In the genomic region with DNA sequence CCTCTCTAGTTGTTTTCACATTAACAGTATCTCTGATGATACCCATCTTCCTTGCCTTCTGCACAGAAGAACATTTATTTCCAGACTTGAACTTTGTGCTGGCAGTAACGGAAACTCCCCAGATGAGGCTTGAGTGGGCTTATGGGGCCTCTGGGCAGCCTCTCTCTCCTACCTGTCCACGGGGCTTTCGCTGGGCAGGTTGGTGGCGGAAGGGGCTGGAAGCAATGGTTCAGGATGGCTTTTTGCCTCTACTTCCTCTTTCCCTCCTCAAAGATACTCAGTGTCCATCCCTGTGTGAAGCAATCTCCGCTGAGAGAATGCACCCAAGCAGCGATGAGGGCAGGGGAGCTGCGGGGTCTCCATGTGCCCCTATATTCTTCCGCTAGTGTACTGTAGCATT, we compare ENCODE assay signal across 17 cellular contexts.
DNase-seq lines count a peak whose midpoint lies in the region; ATAC-seq and TF ChIP-seq lines count a peak whose summit lies in the region.
"Had no signal": no experiment of that assay in that cellular context is flagged by ENCODE, and none has a peak within 500 bp of the region (broad histone marks: within the 10 kb centered on the region; RNA-seq: fewer than 3 reads in every experiment).

No MANE protein-coding gene starts in this region.

- no peak overlapping the region for H3K4me2 ChIP-seq in Loucy (ENCODE audit: low read depth, low read length, poor library complexity, severe bottlenecking)
- H3K4me2 ChIP-seq: A549 had no signal

- peaks cover 2 to 6% of the 10 kb centered on the region in 2 donors for H3K9me3 Mint-ChIP-seq in activated T-cell treated with anti-CD3 and anti-CD28 coated beads, Interleukin-2, amount 50 U/mL, for 72 hours
- H3K9me3 Mint-ChIP-seq in activated T-cell treated with anti-CD3 and anti-CD28 coated beads, Interleukin-2, amount 50 U/mL, for 24 hours, result peaks cover 21% of the 10 kb centered on the region
- peaks cover 21% of the 10 kb centered on the region for H3K9me3 Mint-ChIP-seq in activated T-helper 2 cell treated with anti-CD3 and anti-CD28 coated beads, Interferon-gamma antibody, Interleukin-2, Interleukin-4, amounts not matched to agents 10 μg/mL and 5 μg/mL and 100 μg/mL, durations not matched to agents 14 hours and 24 hours and 36 hours
- peaks cover 12% of the 10 kb centered on the region for H3K9me3 Mint-ChIP-seq in stimulated activated memory B cell treated with anti-CD40 and anti-IgM and Interleukin-4, amounts not matched to agents 10 μg/mL and 1 μg/mL and 100 μg/mL, for 72 hours

- no peaks in the 10 kb centered on the region for H3K79me2 ChIP-seq in Loucy (ENCODE audit: insufficient read depth, low read length)

- DNase-seq in activated T-cell treated with anti-CD3 and anti-CD28 coated beads, Interleukin-2, amount 50 U/mL, for 72 hours, result no peak
- DNase-seq in activated T-cell treated with anti-CD3 and anti-CD28 coated beads, Interleukin-2, amount 50 U/mL, for 24 hours, result no peak
- DNase-seq in activated T-helper 2 cell treated with anti-CD3 and anti-CD28 coated beads, Interferon-gamma antibody, Interleukin-2, Interleukin-4, amounts not matched to agents 10 μg/mL and 5 μg/mL and 100 μg/mL, durations not matched to agents 14 hours and 24 hours and 36 hours (ENCODE audit: low spot score), result no peak
- no peak for DNase-seq in activated effector memory CD4-positive, alpha-beta T cell treated with anti-CD3 and anti-CD28 coated beads, Interleukin-2, amount 50 U/mL, for 16 hours
- DNase-seq in activated CD4-positive, alpha-beta T cell treated with anti-CD3 and anti-CD28 coated beads for 4 hours, result no peak
- DNase-seq in SW 1271 (lab: John Stamatoyannopoulos, UW), result no peak
- DNase-seq: AML-193; Calu3; CD4-positive, alpha-beta memory T cell; DMS79 treated with DMSO at 0.1 percent for 48 hours; GF-D8; GM23248; HCEC 1CT had no signal

- H3F3A ChIP-seq in Loucy (ENCODE audit: low read depth), result no peaks in the 10 kb centered on the region

- no peaks in the 10 kb centered on the region for H4K20me1 ChIP-seq in Loucy (ENCODE audit: insufficient read depth, low read length, poor library complexity, severe bottlenecking)

- H3K27me3 Mint-ChIP-seq in activated T-cell treated with anti-CD3 and anti-CD28 coated beads, Interleukin-2, amount 50 U/mL, for 72 hours (ENCODE audit: low read depth), result peaks cover 4% of the 10 kb centered on the region
- H3K27me3 Mint-ChIP-seq in activated T-cell treated with anti-CD3 and anti-CD28 coated beads, Interleukin-2, amount 50 U/mL, for 24 hours, result peaks cover 15% of the 10 kb centered on the region
- H3K27me3 Mint-ChIP-seq in activated T-helper 2 cell treated with anti-CD3 and anti-CD28 coated beads, Interferon-gamma antibody, Interleukin-2, Interleukin-4, amounts not matched to agents 10 μg/mL and 5 μg/mL and 100 μg/mL, durations not matched to agents 14 hours and 24 hours and 36 hours (ENCODE audit: low read depth), result no peaks in the 10 kb centered on the region
- H3K27me3 Mint-ChIP-seq in stimulated activated memory B cell treated with anti-CD40 and anti-IgM and Interleukin-4, amounts not matched to agents 10 μg/mL and 1 μg/mL and 100 μg/mL, for 72 hours, result peaks cover 21% of the 10 kb centered on the region

- H3K9ac ChIP-seq in Loucy (ENCODE audit: low read depth, low read length, poor library complexity, severe bottlenecking), result no peak overlapping the region
- H3K9ac ChIP-seq: GM23248 had no signal

- intact Hi-C loops in activated T-helper 2 cell treated with anti-CD3 and anti-CD28 coated beads, Interferon-gamma antibody, Interleukin-2, Interleukin-4, amounts not matched to agents 10 μg/mL and 5 μg/mL and 100 μg/mL, durations not matched to agents 14 hours and 24 hours and 36 hours (cut with micrococcal nuclease), result no loop called here

- no peak for TF ChIP-seq CTCF in Loucy (conservative IDR thresholded peaks at IDR 0.05; ENCODE audit: low read length)

- H3K4me3 Mint-ChIP-seq in activated T-cell treated with anti-CD3 and anti-CD28 coated beads, Interleukin-2, amount 50 U/mL, for 72 hours, result peak overlapping the region; percentile 27 to 73
- H3K4me3 Mint-ChIP-seq in activated T-cell treated with anti-CD3 and anti-CD28 coated beads, Interleukin-2, amount 50 U/mL, for 24 hours, result no peak overlapping the region
- H3K4me3 Mint-ChIP-seq in activated T-helper 2 cell treated with anti-CD3 and anti-CD28 coated beads, Interferon-gamma antibody, Interleukin-2, Interleukin-4, amounts not matched to agents 10 μg/mL and 5 μg/mL and 100 μg/mL, durations not matched to agents 14 hours and 24 hours and 36 hours (ENCODE audit: low read depth), result no peak overlapping the region
- H3K4me3 Mint-ChIP-seq in stimulated activated memory B cell treated with anti-CD40 and anti-IgM and Interleukin-4, amounts not matched to agents 10 μg/mL and 1 μg/mL and 100 μg/mL, for 72 hours, result no peak overlapping the region
- H3K4me3 Mint-ChIP-seq: CD14-positive monocyte; CD4-positive, alpha-beta memory T cell had no signal

- H3K4me1 Mint-ChIP-seq in activated T-cell treated with anti-CD3 and anti-CD28 coated beads, Interleukin-2, amount 50 U/mL, for 72 hours (ENCODE audit: low read depth), result peaks cover 14% of the 10 kb centered on the region
- peaks cover 12% of the 10 kb centered on the region for H3K4me1 Mint-ChIP-seq in activated T-cell treated with anti-CD3 and anti-CD28 coated beads, Interleukin-2, amount 50 U/mL, for 24 hours (ENCODE audit: low read depth)
- H3K4me1 Mint-ChIP-seq in activated T-helper 2 cell treated with anti-CD3 and anti-CD28 coated beads, Interferon-gamma antibody, Interleukin-2, Interleukin-4, amounts not matched to agents 10 μg/mL and 5 μg/mL and 100 μg/mL, durations not matched to agents 14 hours and 24 hours and 36 hours (ENCODE audit: low read depth), result peaks cover 15% of the 10 kb centered on the region
- peaks cover 16% of the 10 kb centered on the region for H3K4me1 Mint-ChIP-seq in stimulated activated memory B cell treated with anti-CD40 and anti-IgM and Interleukin-4, amounts not matched to agents 10 μg/mL and 1 μg/mL and 100 μg/mL, for 72 hours
- H3K4me1 Mint-ChIP-seq: CD4-positive, alpha-beta memory T cell had no signal

- H3K36me3 ChIP-seq in Loucy (ENCODE audit: insufficient read depth, low read length), result no peaks in the 10 kb centered on the region

- H3K36me3 Mint-ChIP-seq in activated T-cell treated with anti-CD3 and anti-CD28 coated beads, Interleukin-2, amount 50 U/mL, for 72 hours (ENCODE audit: insufficient read depth in 2 of 2), result peaks cover 5% of the 10 kb centered on the region in 2 donors
- no peaks in the 10 kb centered on the region for H3K36me3 Mint-ChIP-seq in activated T-cell treated with anti-CD3 and anti-CD28 coated beads, Interleukin-2, amount 50 U/mL, for 24 hours (ENCODE audit: low read depth)
- H3K36me3 Mint-ChIP-seq in activated T-helper 2 cell treated with anti-CD3 and anti-CD28 coated beads, Interferon-gamma antibody, Interleukin-2, Interleukin-4, amounts not matched to agents 10 μg/mL and 5 μg/mL and 100 μg/mL, durations not matched to agents 14 hours and 24 hours and 36 hours (ENCODE audit: low read depth), result peaks cover 4% of the 10 kb centered on the region
- H3K36me3 Mint-ChIP-seq in stimulated activated memory B cell treated with anti-CD40 and anti-IgM and Interleukin-4, amounts not matched to agents 10 μg/mL and 1 μg/mL and 100 μg/mL, for 72 hours, result peaks cover 5% of the 10 kb centered on the region
- H3K36me3 Mint-ChIP-seq: CD4-positive, alpha-beta memory T cell had no signal

- no peaks in the 10 kb centered on the region for H3K4me1 ChIP-seq in Loucy (ENCODE audit: insufficient read depth, low read length, poor library complexity, severe bottlenecking)
- H3K4me1 ChIP-seq: A549 had no signal

- peaks cover 2% of the 10 kb centered on the region; the same call in 1 of the 2 replicates for H3K9me3 ChIP-seq in Loucy (ENCODE audit: insufficient read depth, low read depth, low read length)

- no peaks in the 10 kb centered on the region for H3K27me3 ChIP-seq in Loucy (ENCODE audit: insufficient read depth, low read length, poor library complexity, severe bottlenecking)

- H2AFZ ChIP-seq in Loucy (ENCODE audit: low read length), result 0 out of 2 replicates have a peak overlapping the region, but pooled peaks have one; percentile 26
- H2AFZ ChIP-seq: GM23248 had no signal

- no peaks in the 10 kb centered on the region for H3K9me2 ChIP-seq in Loucy (replicated peaks; ENCODE audit: low read depth, low read length)

- H3K27ac Mint-ChIP-seq in activated T-cell treated with anti-CD3 and anti-CD28 coated beads, Interleukin-2, amount 50 U/mL, for 72 hours, result no peak overlapping the region
- H3K27ac Mint-ChIP-seq in activated T-cell treated with anti-CD3 and anti-CD28 coated beads, Interleukin-2, amount 50 U/mL, for 24 hours, result no peak overlapping the region
- peak overlapping the region; percentile 87 for H3K27ac Mint-ChIP-seq in activated T-helper 2 cell treated with anti-CD3 and anti-CD28 coated beads, Interferon-gamma antibody, Interleukin-2, Interleukin-4, amounts not matched to agents 10 μg/mL and 5 μg/mL and 100 μg/mL, durations not matched to agents 14 hours and 24 hours and 36 hours
- H3K27ac Mint-ChIP-seq in stimulated activated memory B cell treated with anti-CD40 and anti-IgM and Interleukin-4, amounts not matched to agents 10 μg/mL and 1 μg/mL and 100 μg/mL, for 72 hours, result peak overlapping the region; percentile 75
- H3K27ac Mint-ChIP-seq: CD14-positive monocyte; CD4-positive, alpha-beta memory T cell had no signal

- no peak for ATAC-seq in activated T-cell treated with anti-CD3 and anti-CD28 coated beads, Interleukin-2, amount 50 U/mL, for 72 hours (replicated peaks in 1 of 2)
- peak; percentile 53 for ATAC-seq in stimulated activated memory B cell treated with anti-CD40 and anti-IgM and Interleukin-4, amounts not matched to agents 10 μg/mL and 1 μg/mL and 100 μg/mL, for 72 hours
- ATAC-seq: A549 had no signal

- H3K4me3 ChIP-seq in Loucy (ENCODE audit: low read length, poor library complexity, severe bottlenecking), result no peak overlapping the region
- H3K4me3 ChIP-seq: A549, GM23248 had no signal

Comparison
In these comparisons a context has a peak if more than half of its experiments do, and no peak if none do; other contexts are left out.
1. H3K4me3 Mint-ChIP-seq: peak in activated T-cell treated with anti-CD3 and anti-CD28 coated beads, Interleukin-2, amount 50 U/mL, for 72 hours (2 of 2); none in activated T-cell treated with anti-CD3 and anti-CD28 coated beads, Interleukin-2, amount 50 U/mL, for 24 hours (single experiment), activated T-helper 2 cell treated with anti-CD3 and anti-CD28 coated beads, Interferon-gamma antibody, Interleukin-2, Interleukin-4, amounts not matched to agents 10 μg/mL and 5 μg/mL and 100 μg/mL, durations not matched to agents 14 hours and 24 hours and 36 hours (single experiment) and stimulated activated memory B cell treated with anti-CD40 and anti-IgM and Interleukin-4, amounts not matched to agents 10 μg/mL and 1 μg/mL and 100 μg/mL, for 72 hours (single experiment).
2. H3K27ac Mint-ChIP-seq: peak in activated T-helper 2 cell treated with anti-CD3 and anti-CD28 coated beads, Interferon-gamma antibody, Interleukin-2, Interleukin-4, amounts not matched to agents 10 μg/mL and 5 μg/mL and 100 μg/mL, durations not matched to agents 14 hours and 24 hours and 36 hours (single experiment) and stimulated activated memory B cell treated with anti-CD40 and anti-IgM and Interleukin-4, amounts not matched to agents 10 μg/mL and 1 μg/mL and 100 μg/mL, for 72 hours (single experiment); none in activated T-cell treated with anti-CD3 and anti-CD28 coated beads, Interleukin-2, amount 50 U/mL, for 72 hours (single experiment) and activated T-cell treated with anti-CD3 and anti-CD28 coated beads, Interleukin-2, amount 50 U/mL, for 24 hours (single experiment).